Comparison of ENCODE assay signal across 1 cellular context in genomic region chr3:129001101-129001816, GRCh38.
TF ChIP-seq lines count a peak whose summit lies in the region.

Gene EFCC1, plus strand, starts transcription at chr3:129001304. Its CDS starts 325 bp downstream, at chr3:129001629.

TF ChIP-seq in K562, 482 proteins besides CTCF, POLR2A, EP300 and RAD21 (continued from another document):
- TF ChIP-seq ZNF592 (IDR thresholded peaks at IDR 0.05) (no peak), KAT8 (IDR thresholded peaks at IDR 0.05; ENCODE audit: low read depth) (no peak), FUS (optimal IDR thresholded peaks at IDR 0.05; ENCODE audit: low read depth, low read length) (no peak), POLR2AphosphoS5 (IDR thresholded peaks at IDR 0.05; ENCODE audit: control insufficient read depth, insufficient read depth, low read depth, low read length) (no peak), ZNF57 (CRISPR knock-in tag; IDR thresholded peaks at IDR 0.05) (no peak)
